17 cellular contexts compared by ENCODE assay signal in the genomic region with DNA sequence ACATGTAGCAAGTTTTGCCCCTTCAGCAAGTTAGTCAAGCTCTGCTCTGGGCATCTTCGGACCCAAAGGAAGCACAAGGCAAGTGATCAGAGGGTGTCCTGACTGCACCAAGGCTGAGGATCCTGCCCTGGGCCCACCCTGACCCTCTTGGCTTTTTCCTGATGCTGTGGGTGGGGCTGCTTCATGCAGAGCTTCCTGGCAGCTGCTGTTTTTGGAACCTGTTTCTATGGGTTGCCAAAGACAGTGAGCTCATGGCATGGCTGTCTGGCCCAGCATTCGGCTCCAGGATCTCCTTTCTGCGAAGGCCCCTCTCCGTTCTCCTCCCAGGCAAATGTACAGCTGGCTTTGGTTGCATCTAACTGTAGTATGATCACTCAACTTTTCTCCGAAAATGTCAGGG.
DNase-seq lines count a peak whose midpoint lies in the region; ATAC-seq and TF ChIP-seq lines count a peak whose summit lies in the region.
"Had no signal": no experiment of that assay in that cellular context is flagged by ENCODE, and none has a peak within 500 bp of the region (broad histone marks: within the 10 kb centered on the region; RNA-seq: fewer than 3 reads in every experiment).

No MANE protein-coding gene starts in this region.

- H3K36me3 Mint-ChIP-seq in natural killer cell: no peaks in the 10 kb centered on the region
- H3K36me3 Mint-ChIP-seq: CD4-positive, alpha-beta memory T cell had no signal

- intact Hi-C loops in natural killer cell (cut with micrococcal nuclease): no loop called here

- H3K4me3 Mint-ChIP-seq in natural killer cell: no peak overlapping the region
- H3K4me3 Mint-ChIP-seq: CD4-positive, alpha-beta memory T cell; H9 had no signal

- TF ChIP-seq CTCF in fibroblast of the aortic adventitia (IDR thresholded peaks at IDR 0.05; ENCODE audit: insufficient read depth, low read length) (no peak), natural killer cell (IDR thresholded peaks at IDR 0.05) (no peak)

- ATAC-seq in natural killer cell (no peak), GM21526 (IDR thresholded peaks at IDR 0.05; ENCODE audit: low FRiP score, unreplicated experiment) (no peak), HG02642 (IDR thresholded peaks at IDR 0.05; ENCODE audit: poor library complexity, unreplicated experiment) (no peak)
- ATAC-seq: HepG2 had no signal

- peak; percentile 22 for DNase-seq in DMS153 (lab: John Stamatoyannopoulos, UW)
- no peak for DNase-seq in DMS153 treated with DMSO at 0.1 percent for 48 hours (lab: John Stamatoyannopoulos, UW; ENCODE audit: unreplicated experiment)
- peak; percentile 39 for DNase-seq in AG20443 (ENCODE audit: low spot score)
- DNase-seq in NCI-H2029 treated with DMSO at 0.1 percent for 48 hours (lab: John Stamatoyannopoulos, UW): peak; percentile 15
- DNase-seq in fibroblast of the aortic adventitia (ENCODE audit: low read depth): peak; percentile 20
- no peak for DNase-seq in natural killer cell
- DNase-seq: 8988T; CD4-positive, alpha-beta memory T cell; EL; H9; KG1; NCI-H1048; NCI-H1436 treated with DMSO at 0.1 percent for 48 hours; NK-92 treated with Interleukin-12 subunit alpha and Interleukin-12 subunit beta, amount 100 ng/mL, for 24 hours had no signal

- H3K9me3 Mint-ChIP-seq in natural killer cell: no peaks in the 10 kb centered on the region

- peaks cover 4 to 21% of the 10 kb centered on the region in 2 donors for H3K27me3 Mint-ChIP-seq in natural killer cell (ENCODE audit: low read depth in 2 of 2)

- no peak overlapping the region for H3K27ac Mint-ChIP-seq in natural killer cell
- H3K27ac Mint-ChIP-seq: CD4-positive, alpha-beta memory T cell; H9 had no signal

- H3K4me3 ChIP-seq in fibroblast of the aortic adventitia (ENCODE audit: low read depth, low read length): no peak overlapping the region

- no peaks in the 10 kb centered on the region for H3K4me1 Mint-ChIP-seq in natural killer cell
- H3K4me1 Mint-ChIP-seq: CD4-positive, alpha-beta memory T cell had no signal

Comparison
In these comparisons a context has a peak if more than half of its experiments do, and no peak if none do; other contexts are left out.
1. DNase-seq: peak in DMS153 (single experiment), AG20443 (single experiment), NCI-H2029 treated with DMSO at 0.1 percent for 48 hours (single experiment) and fibroblast of the aortic adventitia (single experiment); none in DMS153 treated with DMSO at 0.1 percent for 48 hours (single experiment) and natural killer cell (single experiment).